In the genomic region with DNA sequence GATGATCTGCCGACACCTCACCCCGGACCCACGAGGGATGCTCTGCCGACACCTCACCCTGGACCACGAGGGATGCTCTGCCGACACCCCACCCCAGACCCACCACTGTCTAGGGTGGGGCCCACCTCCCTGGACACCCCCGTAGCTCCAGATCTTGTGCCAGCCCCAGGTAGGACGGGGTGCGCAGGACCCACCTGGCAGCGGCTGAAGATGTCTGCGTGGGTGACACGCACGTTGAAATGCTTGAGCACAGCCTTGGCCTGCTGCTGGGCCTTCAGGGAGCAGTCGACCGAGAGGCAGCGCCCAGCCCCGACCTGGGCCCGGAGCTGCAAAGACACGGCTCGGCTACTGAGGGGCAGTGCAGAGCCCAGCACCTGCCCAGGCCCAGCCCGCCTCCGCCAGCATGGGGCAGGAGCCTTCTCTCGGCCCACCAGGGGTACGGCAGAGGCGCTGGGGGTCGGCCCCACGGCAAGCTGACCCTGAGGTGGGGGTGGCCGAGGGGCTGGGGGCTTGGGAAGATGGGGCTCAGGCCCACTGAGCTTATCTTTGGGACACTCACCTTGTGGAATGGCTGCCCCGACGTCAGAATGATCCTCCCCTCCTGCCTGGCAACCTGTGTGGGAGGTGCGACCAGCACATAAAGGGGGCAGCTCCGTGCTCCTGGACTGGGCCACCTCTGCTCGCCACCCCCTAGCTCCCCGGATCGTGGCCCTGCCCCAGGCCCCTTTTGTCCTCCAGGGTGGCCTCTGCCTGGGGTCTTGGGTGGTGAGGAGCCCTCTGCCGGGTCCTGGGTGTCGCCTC, we compare ENCODE assay signal across 1 cellular context.
TF ChIP-seq lines count a peak whose summit lies in the region.

No MANE protein-coding gene starts in this region.

TF ChIP-seq in HepG2, 621 proteins besides CTCF, POLR2A, EP300 and RAD21:
- TF ChIP-seq, protein P1, sequence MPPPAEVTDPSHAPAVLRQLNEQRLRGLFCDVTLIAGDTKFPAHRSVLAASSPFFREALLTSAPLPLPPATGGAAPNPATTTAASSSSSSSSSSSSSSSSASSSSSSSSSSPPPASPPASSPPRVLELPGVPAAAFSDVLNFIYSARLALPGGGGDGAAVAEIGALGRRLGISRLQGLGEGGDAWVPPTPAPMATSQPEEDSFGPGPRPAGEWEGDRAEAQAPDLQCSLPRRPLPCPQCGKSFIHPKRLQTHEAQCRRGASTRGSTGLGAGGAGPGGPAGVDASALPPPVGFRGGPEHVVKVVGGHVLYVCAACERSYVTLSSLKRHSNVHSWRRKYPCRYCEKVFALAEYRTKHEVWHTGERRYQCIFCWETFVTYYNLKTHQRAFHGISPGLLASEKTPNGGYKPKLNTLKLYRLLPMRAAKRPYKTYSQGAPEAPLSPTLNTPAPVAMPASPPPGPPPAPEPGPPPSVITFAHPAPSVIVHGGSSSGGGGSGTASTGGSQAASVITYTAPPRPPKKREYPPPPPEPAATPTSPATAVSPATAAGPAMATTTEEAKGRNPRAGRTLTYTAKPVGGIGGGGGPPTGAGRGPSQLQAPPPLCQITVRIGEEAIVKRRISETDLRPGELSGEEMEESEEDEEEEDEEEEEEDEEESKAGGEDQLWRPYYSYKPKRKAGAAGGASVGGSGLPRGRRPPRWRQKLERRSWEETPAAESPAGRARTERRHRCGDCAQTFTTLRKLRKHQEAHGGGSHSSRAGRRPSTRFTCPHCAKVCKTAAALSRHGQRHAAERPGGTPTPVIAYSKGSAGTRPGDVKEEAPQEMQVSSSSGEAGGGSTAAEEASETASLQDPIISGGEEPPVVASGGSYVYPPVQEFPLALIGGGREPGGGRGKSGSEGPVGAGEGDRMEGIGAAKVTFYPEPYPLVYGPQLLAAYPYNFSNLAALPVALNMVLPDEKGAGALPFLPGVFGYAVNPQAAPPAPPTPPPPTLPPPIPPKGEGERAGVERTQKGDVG (CRISPR knock-in tag; IDR thresholded peaks at IDR 0.05; ENCODE audit: borderline replicate concordance), result no peak
- TF ChIP-seq ZBTB2 (CRISPR knock-in tag; IDR thresholded peaks at IDR 0.05; ENCODE audit: low read depth) (no peak), NFE2L1 (CRISPR knock-in tag; IDR thresholded peaks at IDR 0.05; ENCODE audit: borderline replicate concordance) (no peak), PHB2 (IDR thresholded peaks at IDR 0.05; ENCODE audit: partially characterized antibody) (no peak), ZSCAN21 (CRISPR knock-in tag; IDR thresholded peaks at IDR 0.05; ENCODE audit: borderline replicate concordance) (no peak), ZNF468 (CRISPR knock-in tag; IDR thresholded peaks at IDR 0.05) (no peak), ZNF839 (CRISPR knock-in tag; IDR thresholded peaks at IDR 0.05; ENCODE audit: borderline replicate concordance) (no peak), JUN (CRISPR knock-in tag; IDR thresholded peaks at IDR 0.05) (no peak), TBP (CRISPR knock-in tag; IDR thresholded peaks at IDR 0.05) (no peak)
- TF ChIP-seq, protein P2, sequence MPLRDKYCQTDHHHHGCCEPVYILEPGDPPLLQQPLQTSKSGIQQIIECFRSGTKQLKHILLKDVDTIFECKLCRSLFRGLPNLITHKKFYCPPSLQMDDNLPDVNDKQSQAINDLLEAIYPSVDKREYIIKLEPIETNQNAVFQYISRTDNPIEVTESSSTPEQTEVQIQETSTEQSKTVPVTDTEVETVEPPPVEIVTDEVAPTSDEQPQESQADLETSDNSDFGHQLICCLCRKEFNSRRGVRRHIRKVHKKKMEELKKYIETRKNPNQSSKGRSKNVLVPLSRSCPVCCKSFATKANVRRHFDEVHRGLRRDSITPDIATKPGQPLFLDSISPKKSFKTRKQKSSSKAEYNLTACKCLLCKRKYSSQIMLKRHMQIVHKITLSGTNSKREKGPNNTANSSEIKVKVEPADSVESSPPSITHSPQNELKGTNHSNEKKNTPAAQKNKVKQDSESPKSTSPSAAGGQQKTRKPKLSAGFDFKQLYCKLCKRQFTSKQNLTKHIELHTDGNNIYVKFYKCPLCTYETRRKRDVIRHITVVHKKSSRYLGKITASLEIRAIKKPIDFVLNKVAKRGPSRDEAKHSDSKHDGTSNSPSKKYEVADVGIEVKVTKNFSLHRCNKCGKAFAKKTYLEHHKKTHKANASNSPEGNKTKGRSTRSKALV (CRISPR knock-in tag; IDR thresholded peaks at IDR 0.05), result no peak
- TF ChIP-seq, protein P3, sequence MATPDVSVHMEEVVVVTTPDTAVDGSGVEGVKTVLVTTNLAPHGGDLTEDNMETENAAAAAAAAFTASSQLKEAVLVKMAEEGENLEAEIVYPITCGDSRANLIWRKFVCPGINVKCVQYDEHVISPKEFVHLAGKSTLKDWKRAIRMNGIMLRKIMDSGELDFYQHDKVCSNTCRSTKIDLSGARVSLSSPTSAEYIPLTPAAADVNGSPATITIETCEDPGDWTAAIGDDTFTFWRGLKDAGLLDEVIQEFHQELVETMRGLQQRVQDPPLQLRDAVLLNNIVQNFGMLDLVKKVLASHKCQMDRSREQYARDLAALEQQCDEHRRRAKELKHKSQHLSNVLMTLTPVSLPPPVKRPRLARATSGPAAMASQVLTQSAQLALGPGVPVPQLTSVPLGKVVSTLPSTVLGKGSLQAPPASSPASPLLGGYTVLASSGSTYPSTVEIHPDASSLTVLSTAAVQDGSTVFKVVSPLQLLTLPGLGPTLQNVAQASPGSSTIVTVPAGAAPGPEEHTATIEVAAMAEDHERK (CRISPR knock-in tag; IDR thresholded peaks at IDR 0.05; ENCODE audit: low read depth), result no peak
